16 cellular contexts compared by ENCODE assay signal in genomic region chr4:112315446-112315845, GRCh38.
"Had no signal": no experiment of that assay in that cellular context is flagged by ENCODE, and none has a peak within 500 bp of the region (broad histone marks: within the 10 kb centered on the region; RNA-seq: fewer than 3 reads in every experiment).

No MANE protein-coding gene starts in this region.

- H3K27me3 ChIP-seq: adrenal gland, colonic mucosa had no signal

- H3K9me3 Mint-ChIP-seq: activated CD4-positive, alpha-beta T cell treated with anti-CD3 and anti-CD28 coated beads, Interleukin-2, amount 10 ng/mL, durations not matched to agents 7 days and 5 days; activated naive CD4-positive, alpha-beta T cell treated with anti-CD3 and anti-CD28 coated beads, Interleukin-2, amount 10 ng/mL, durations not matched to agents 7 days and 5 days; activated T-helper 2 cell treated with anti-CD3 and anti-CD28 coated beads, Interferon-gamma antibody, Interleukin-2, Interleukin-4, amounts not matched to agents 10 μg/mL and 5 μg/mL and 100 μg/mL, durations not matched to agents 14 hours and 24 hours and 36 hours; nephron; stimulated activated naive CD8-positive, alpha-beta T cell treated with anti-CD3 and anti-CD28 coated beads, Interleukin-15, Interleukin-2, amounts not matched to agents 100 ng/mL and 50 ng/mL, for 24 hours had no signal

- H3K27ac ChIP-seq: colonic mucosa had no signal

- H3K4me1 ChIP-seq: adrenal gland, colonic mucosa had no signal

- H3K4me3 ChIP-seq: adrenal gland, colonic mucosa had no signal

- H3K36me3 ChIP-seq: adrenal gland, colonic mucosa had no signal

- H3K4me3 Mint-ChIP-seq: activated CD4-positive, alpha-beta T cell treated with anti-CD3 and anti-CD28 coated beads, Interleukin-2, amount 10 ng/mL, durations not matched to agents 7 days and 5 days; activated naive CD4-positive, alpha-beta T cell treated with anti-CD3 and anti-CD28 coated beads, Interleukin-2, amount 10 ng/mL, durations not matched to agents 7 days and 5 days; nephron; stimulated activated naive CD8-positive, alpha-beta T cell treated with anti-CD3 and anti-CD28 coated beads, Interleukin-15, Interleukin-2, amounts not matched to agents 100 ng/mL and 50 ng/mL, for 24 hours; T-helper 17 cell had no signal

- H3K27ac Mint-ChIP-seq: activated CD4-positive, alpha-beta T cell treated with anti-CD3 and anti-CD28 coated beads, Interleukin-2, amount 10 ng/mL, durations not matched to agents 7 days and 5 days; activated naive CD4-positive, alpha-beta T cell treated with anti-CD3 and anti-CD28 coated beads, Interleukin-2, amount 10 ng/mL, durations not matched to agents 7 days and 5 days; activated T-helper 2 cell treated with anti-CD3 and anti-CD28 coated beads, Interferon-gamma antibody, Interleukin-2, Interleukin-4, amounts not matched to agents 10 μg/mL and 5 μg/mL and 100 μg/mL, durations not matched to agents 14 hours and 24 hours and 36 hours; nephron; stimulated activated naive CD8-positive, alpha-beta T cell treated with anti-CD3 and anti-CD28 coated beads, Interleukin-15, Interleukin-2, amounts not matched to agents 100 ng/mL and 50 ng/mL, for 24 hours; T-helper 17 cell had no signal

- ATAC-seq: T-helper 17 cell had no signal

- H3K27me3 Mint-ChIP-seq: activated CD4-positive, alpha-beta T cell treated with anti-CD3 and anti-CD28 coated beads, Interleukin-2, amount 10 ng/mL, durations not matched to agents 7 days and 5 days; activated naive CD4-positive, alpha-beta T cell treated with anti-CD3 and anti-CD28 coated beads, Interleukin-2, amount 10 ng/mL, durations not matched to agents 7 days and 5 days; stimulated activated naive CD8-positive, alpha-beta T cell treated with anti-CD3 and anti-CD28 coated beads, Interleukin-15, Interleukin-2, amounts not matched to agents 100 ng/mL and 50 ng/mL, for 24 hours; T-helper 17 cell had no signal

- FAIRE-seq: frontal cortex, kidney, TTC549 had no signal

- DNase-seq: activated CD4-positive, alpha-beta T cell treated with anti-CD3 and anti-CD28 coated beads, Interleukin-2, amount 10 ng/mL, durations not matched to agents 7 days and 5 days; activated CD4-positive, CD25-positive, alpha-beta regulatory T cell; activated naive CD4-positive, alpha-beta T cell treated with anti-CD3 and anti-CD28 coated beads, Interleukin-2, amount 10 ng/mL, durations not matched to agents 7 days and 5 days; adrenal gland; caudate nucleus; colonic mucosa; effector CD8-positive, alpha-beta T cell; kidney; stimulated activated CD4-positive, alpha-beta T cell treated with anti-CD3 and anti-CD28 coated beads, Interleukin-4, amount 100 ng/mL, for 1 hour; stimulated activated CD8-positive, alpha-beta memory T cell treated with anti-CD3 and anti-CD28 coated beads, Interleukin-4, amount 100 ng/mL, for 48 hours; T-helper 17 cell had no signal

- H3K4me1 Mint-ChIP-seq: nephron had no signal

- H3K9me3 ChIP-seq: adrenal gland, colonic mucosa had no signal
